In genomic region chr13:97259787-97260641, GRCh38 we compare ENCODE assay signal across 8 cellular contexts. TPM values are rescaled to one million over a fixed set of nuclear protein-coding genes. Genes with fewer than 3 reads are reported as not detected.
DNase-seq lines count a peak whose midpoint lies in the region; ATAC-seq and TF ChIP-seq lines count a peak whose summit lies in the region.

No MANE protein-coding gene starts in this region.

- ATAC-seq in omental fat pad (ENCODE audit: low FRiP score): peak; percentile 20
- no peak for ATAC-seq in GM21360 (IDR thresholded peaks at IDR 0.05; ENCODE audit: unreplicated experiment)

- H3K79me2 ChIP-seq in fibroblast of lung (ENCODE audit: control insufficient read depth, insufficient read depth, low read length): peaks cover 61% of the 10 kb centered on the region

- H3K4me1 Mint-ChIP-seq in Calu3 (ENCODE audit: low read depth, unreplicated experiment): peaks cover 40% of the 10 kb centered on the region

- H2BK5ac ChIP-seq in neuronal stem cell (ENCODE audit: low read length): no peak overlapping the region

- H2BK15ac ChIP-seq in neuronal stem cell (ENCODE audit: low read length): no peak overlapping the region

- peak overlapping the region; percentile 96 for H3K27ac Mint-ChIP-seq in Calu3 (ENCODE audit: unreplicated experiment)

- peaks cover 3% of the 10 kb centered on the region for H3K79me1 ChIP-seq in neuronal stem cell (ENCODE audit: low read depth, low read length)

- BruUV-seq in Calu3 (replicated peaks; lab: Mats Ljungman, UMichigan): no TSS peak

- H4K91ac ChIP-seq in neuronal stem cell (ENCODE audit: low read depth, low read length, poor library complexity): no peak overlapping the region

- H3K36me3 ChIP-seq in SJCRH30 (no peaks in the 10 kb centered on the region), fibroblast of lung (ENCODE audit: control insufficient read depth, insufficient read depth, low read length) (no peaks in the 10 kb centered on the region), neuronal stem cell (replicated peaks in 1 of 2; ENCODE audit: control insufficient read depth in 2 of 2, insufficient read depth in 2 of 2, low read length in 2 of 2) (no peaks in the 10 kb centered on the region)

- no CpG with 5 or more reads among the region's 13 CpGs for WGBS in neuronal stem cell (ENCODE audit: extremely low coverage in 2 of 2, insufficient read length in 2 of 2, insufficient replicate concordance in 1 of 2), 2 donors

- no peak overlapping the region for H3K9ac ChIP-seq in fibroblast of lung (ENCODE audit: insufficient read depth, low read length)
- no peak overlapping the region for H3K9ac ChIP-seq in neuronal stem cell (ENCODE audit: low read depth, low read length, poor library complexity)

- H3K27me3 Mint-ChIP-seq in Calu3 (ENCODE audit: unreplicated experiment): no peaks in the 10 kb centered on the region

- no peak overlapping the region for H2BK12ac ChIP-seq in neuronal stem cell (ENCODE audit: low read length)

- H2BK120ac ChIP-seq in neuronal stem cell (ENCODE audit: low read depth, low read length): no peak overlapping the region

- intact Hi-C loops in Calu3 (cut with micrococcal nuclease; ENCODE audit: unreplicated experiment): loop anchor here (5.0 kb wide), 1 partner anchor 38 kb away; the partner anchor contains the start of gene MBNL2

- H3K27me3 ChIP-seq in SJCRH30 (no peaks in the 10 kb centered on the region), fibroblast of lung (ENCODE audit: control insufficient read depth, insufficient read depth, low read length) (no peaks in the 10 kb centered on the region), neuronal stem cell (ENCODE audit: control insufficient read depth in 3 of 3, insufficient read depth in 3 of 3, low read depth in 1 of 3, low read length in 3 of 3) (no peaks in the 10 kb centered on the region)

- no peak overlapping the region for H4K8ac ChIP-seq in neuronal stem cell (ENCODE audit: low read depth, low read length)

- H3K4me2 ChIP-seq in fibroblast of lung (ENCODE audit: extremely low read depth, insufficient read depth, low read length) (peak overlapping the region; percentile 15), neuronal stem cell (ENCODE audit: insufficient read depth, low read length, poor library complexity, severe bottlenecking) (no peak overlapping the region)

- H3K27ac ChIP-seq in SJCRH30 (peak overlapping the region; percentile 25), fibroblast of lung (ENCODE audit: insufficient read depth, low read length) (peak overlapping the region; percentile 96), neuronal stem cell (replicated peaks; ENCODE audit: low read length) (no peak overlapping the region)

- CTCF ChIA-PET in Calu3 (lab: Charles Lee): no interaction called here

- TF ChIP-seq CTCF in Calu3 (IDR thresholded peaks at IDR 0.05; ENCODE audit: unreplicated experiment) (no peak), fibroblast of lung (conservative IDR thresholded peaks at IDR 0.05 in 1 of 2, IDR thresholded peaks at IDR 0.05 in 1 of 2; ENCODE audit: low read depth in 1 of 2, low read length in 2 of 2) (no peak), omental fat pad (IDR thresholded peaks at IDR 0.05) (no peak)

- H3K4me1 ChIP-seq in SJCRH30 (peaks cover 7% of the 10 kb centered on the region), fibroblast of lung (ENCODE audit: control insufficient read depth, extremely low read depth, insufficient read depth, low read length) (peaks cover 49% of the 10 kb centered on the region), neuronal stem cell (ENCODE audit: control insufficient read depth in 2 of 2, insufficient read depth in 1 of 2, low read depth in 1 of 2, low read length in 2 of 2) (peaks cover 6 to 8% of the 10 kb centered on the region in 2 donors)

- no peak overlapping the region for H3K4me3 Mint-ChIP-seq in Calu3 (ENCODE audit: low read depth, unreplicated experiment)

- H3K36me3 Mint-ChIP-seq in Calu3 (ENCODE audit: insufficient read depth, unreplicated experiment): peaks cover 40% of the 10 kb centered on the region

- H2AK5ac ChIP-seq in neuronal stem cell (ENCODE audit: low read depth, low read length): no peak overlapping the region

- no peak for DNase-seq in Calu3
- peak in 1 of 2 experiments; percentile 9 for DNase-seq in SJCRH30
- DNase-seq in fibroblast of lung (ENCODE audit: low read depth in 2 of 2): peak; percentile 74 to 84
- no peak for DNase-seq in omental fat pad (ENCODE audit: low spot score)
- DNase-seq in cerebellum (ENCODE audit: low spot score): no peak
- no peak for DNase-seq in neuronal stem cell (ENCODE audit: low spot score)
- DNase-seq in GM19238 (ENCODE audit: insufficient read length, low spot score): no peak

- H2AFZ ChIP-seq in fibroblast of lung (ENCODE audit: low read length): no peak overlapping the region
- no peak overlapping the region for H2AFZ ChIP-seq in neuronal stem cell (ENCODE audit: low read length)

- no peak overlapping the region for H3K14ac ChIP-seq in neuronal stem cell (ENCODE audit: low read length)

- no peaks in the 10 kb centered on the region for H3K9me3 ChIP-seq in SJCRH30 (replicated peaks)
- H3K9me3 ChIP-seq in fibroblast of lung (ENCODE audit: control insufficient read depth, insufficient read depth, low read depth, low read length): no peaks in the 10 kb centered on the region
- no peaks in the 10 kb centered on the region for H3K9me3 ChIP-seq in neuronal stem cell (replicated peaks in 1 of 2; ENCODE audit: control insufficient read depth in 2 of 2, insufficient read depth in 1 of 2, low read depth in 1 of 2, low read length in 2 of 2)

- H3K18ac ChIP-seq in neuronal stem cell (ENCODE audit: low read length): no peak overlapping the region

- H3K23ac ChIP-seq in neuronal stem cell (ENCODE audit: low read depth, low read length, poor library complexity): no peak overlapping the region

- H3K4ac ChIP-seq in neuronal stem cell (ENCODE audit: low read length): no peak overlapping the region

- no peaks in the 10 kb centered on the region for H3K9me3 Mint-ChIP-seq in Calu3 (ENCODE audit: low read depth, unreplicated experiment)

- H3K4me3 ChIP-seq in SJCRH30: no peak overlapping the region
- no peak overlapping the region for H3K4me3 ChIP-seq in fibroblast of lung (replicated peaks in 1 of 4; ENCODE audit: control extremely low read depth in 1 of 4, insufficient read depth in 1 of 4, low read depth in 3 of 4, low read length in 4 of 4)
- H3K4me3 ChIP-seq in neuronal stem cell (ENCODE audit: low read length in 2 of 2): no peak overlapping the region

- no peaks in the 10 kb centered on the region for H4K20me1 ChIP-seq in fibroblast of lung (ENCODE audit: control insufficient read depth, extremely low read depth, insufficient read depth, low read length)

RNA-seq across cellular contexts. Expression of gene MBNL2, which starts 37.9 kb away (rescaled TPM):
- 29.8 and 37.1 TPM in 2 replicates for total RNA-seq in Calu3 (2022)
- 32.9 and 33.4 TPM in 2 replicates for total RNA-seq in SJCRH30 (2014; rRNA removed; shearing (Covaris generic))
- total RNA-seq in fibroblast of lung: 54.7 and 61.1 TPM in 2 replicates
- 42.0 and 48.9 TPM in 2 replicates for polyA plus RNA-seq in fibroblast of lung
- 32.3 and 39.9 TPM in 2 replicates for polyA plus RNA-seq in fibroblast of lung (2012)
- 25.1 and 35.2 TPM in 2 replicates for polyA minus RNA-seq in fibroblast of lung (ENCODE audit: low replicate concordance)
- 100 to 1,000 TPM; 105 to 132 (median 123) TPM for total RNA-seq in omental fat pad
- total RNA-seq in cerebellum: 34.3 TPM
- 19.1 TPM for polyA plus RNA-seq in neuronal stem cell (2013, experiment 1 of 2)
- 22.7 TPM for polyA plus RNA-seq in neuronal stem cell (2013, experiment 2 of 2)

Comparison
In these comparisons a context has a peak if more than half of its experiments do, and no peak if none do; other contexts are left out.
1. DNase-seq: peak in fibroblast of lung (2 of 2); none in Calu3 (single experiment), omental fat pad (single experiment), cerebellum (single experiment), neuronal stem cell (single experiment) and GM19238 (single experiment).